In genomic region chr1:157289001-157289400, GRCh38 we compare ENCODE assay signal across 29 cellular contexts.
DNase-seq lines count a peak whose midpoint lies in the region; ATAC-seq, FAIRE-seq and TF ChIP-seq lines count a peak whose summit lies in the region.
"Had no signal": no experiment of that assay in that cellular context is flagged by ENCODE, and none has a peak within 500 bp of the region (broad histone marks: within the 10 kb centered on the region; RNA-seq: fewer than 3 reads in every experiment).

No MANE protein-coding gene starts in this region.

- no peak overlapping the region for H3K9ac ChIP-seq in mesenchymal stem cell (ENCODE audit: low read length)
- H3K9ac ChIP-seq: parathyroid adenoma, SK-N-SH had no signal

- no peak overlapping the region for H2AFZ ChIP-seq in mesenchymal stem cell (ENCODE audit: low read depth, low read length)
- H2AFZ ChIP-seq: parathyroid adenoma had no signal

- H3K27me3 Mint-ChIP-seq in CD8-positive, alpha-beta T cell (ENCODE audit: low read depth): peaks cover 32% of the 10 kb centered on the region

- FAIRE-seq in RCC 7860 (lab: Jason Lieb, UNC): no peak
- FAIRE-seq: D721Med, GM18507, H54 had no signal

- no peak for ATAC-seq in CD8-positive, alpha-beta T cell
- ATAC-seq: activated naive CD8-positive, alpha-beta T cell treated with anti-CD3 and anti-CD28 coated beads, Interleukin-2, amount 50 U/mL, for 24 hours had no signal

- no peak overlapping the region for H2BK120ac ChIP-seq in mesenchymal stem cell (ENCODE audit: low read depth, low read length)

- H2BK5ac ChIP-seq in mesenchymal stem cell (ENCODE audit: low read depth, low read length, poor library complexity, severe bottlenecking): no peak overlapping the region

- H3K9me3 Mint-ChIP-seq in CD8-positive, alpha-beta T cell: no peaks in the 10 kb centered on the region
- H3K9me3 Mint-ChIP-seq: activated naive CD8-positive, alpha-beta T cell treated with anti-CD3 and anti-CD28 coated beads, Interleukin-2, amount 50 U/mL, for 24 hours; activated T-cell treated with anti-CD3 and anti-CD28 coated beads, Interleukin-2, amount 50 U/mL, for 24 hours; CD4-positive, alpha-beta T cell had no signal

- no peak for TF ChIP-seq CTCF in coronary artery (IDR thresholded peaks at IDR 0.05)
- TF ChIP-seq CTCF in CD8-positive, alpha-beta T cell (IDR thresholded peaks at IDR 0.05): no peak

- H3K27ac ChIP-seq in coronary artery: no peak overlapping the region
- no peak overlapping the region for H3K27ac ChIP-seq in mesenchymal stem cell (ENCODE audit: low read length, poor library complexity, severe bottlenecking)
- H3K27ac ChIP-seq in CD8-positive, alpha-beta T cell (ENCODE audit: low read depth, low read length): no peak overlapping the region
- H3K27ac ChIP-seq: parathyroid adenoma, skin epidermis, VCaP had no signal

- H3K4me3 ChIP-seq in coronary artery (no peak overlapping the region), mesenchymal stem cell (ENCODE audit: insufficient read depth in 1 of 2, low read depth in 1 of 2, low read length in 2 of 2) (no peak overlapping the region)
- no peak overlapping the region for H3K4me3 ChIP-seq in CD8-positive, alpha-beta T cell (ENCODE audit: low read depth, low read length)
- H3K4me3 ChIP-seq: skin epidermis had no signal

- H3K79me1 ChIP-seq in mesenchymal stem cell (replicated peaks; ENCODE audit: low read length, poor library complexity, severe bottlenecking): no peaks in the 10 kb centered on the region

- no peak overlapping the region for H2BK12ac ChIP-seq in mesenchymal stem cell (ENCODE audit: low read length in 2 of 2)

- H3K27me3 ChIP-seq in mesenchymal stem cell (ENCODE audit: control insufficient read depth in 1 of 2, insufficient read depth in 1 of 2, low read length in 2 of 2): peaks cover 8 to 51% of the 10 kb centered on the region in 2 experiments
- H3K27me3 ChIP-seq in CD8-positive, alpha-beta T cell (ENCODE audit: insufficient read depth, low read length): no peaks in the 10 kb centered on the region

- H3K4me1 ChIP-seq in mesenchymal stem cell (ENCODE audit: control insufficient read depth, insufficient read depth, low read depth, low read length): no peaks in the 10 kb centered on the region
- H3K4me1 ChIP-seq in CD8-positive, alpha-beta T cell (ENCODE audit: insufficient read depth, low read length): no peaks in the 10 kb centered on the region
- H3K4me1 ChIP-seq: parathyroid adenoma had no signal

- POLR2A ChIA-PET in CD8-positive, alpha-beta T cell (lab: Charles Lee): no interaction called here

- no peak overlapping the region for H2AK5ac ChIP-seq in mesenchymal stem cell (ENCODE audit: low read length, severe bottlenecking)

- H3K36me3 Mint-ChIP-seq in CD8-positive, alpha-beta T cell: no peaks in the 10 kb centered on the region

- H3K36me3 ChIP-seq in mesenchymal stem cell (ENCODE audit: control insufficient read depth in 1 of 2, insufficient read depth in 2 of 2, low read depth in 1 of 2, low read length in 2 of 2): no peaks in the 10 kb centered on the region
- H3K36me3 ChIP-seq in CD8-positive, alpha-beta T cell (ENCODE audit: insufficient read depth, low read length): no peaks in the 10 kb centered on the region

- H3K4me3 Mint-ChIP-seq in CD8-positive, alpha-beta T cell: no peak overlapping the region
- H3K4me3 Mint-ChIP-seq: activated naive CD8-positive, alpha-beta T cell treated with anti-CD3 and anti-CD28 coated beads, Interleukin-2, amount 50 U/mL, for 24 hours; activated T-cell treated with anti-CD3 and anti-CD28 coated beads, Interleukin-2, amount 50 U/mL, for 24 hours; CD4-positive, alpha-beta T cell had no signal

- no peak overlapping the region for H3K27ac Mint-ChIP-seq in CD8-positive, alpha-beta T cell
- H3K27ac Mint-ChIP-seq: activated naive CD8-positive, alpha-beta T cell treated with anti-CD3 and anti-CD28 coated beads, Interleukin-2, amount 50 U/mL, for 24 hours; activated T-cell treated with anti-CD3 and anti-CD28 coated beads, Interleukin-2, amount 50 U/mL, for 24 hours; CD4-positive, alpha-beta T cell had no signal

- intact Hi-C loops in CD8-positive, alpha-beta T cell (cut with DNase I, micrococcal nuclease): no loop called here

- H3K9me3 ChIP-seq in mesenchymal stem cell (ENCODE audit: control insufficient read depth, low read length): no peaks in the 10 kb centered on the region
- no peaks in the 10 kb centered on the region for H3K9me3 ChIP-seq in CD8-positive, alpha-beta T cell (ENCODE audit: low read length)
- H3K9me3 ChIP-seq: SK-N-SH had no signal

- H3K18ac ChIP-seq in mesenchymal stem cell (ENCODE audit: low read depth in 1 of 2, low read length in 2 of 2): no peak overlapping the region

- DNase-seq in activated CD8-positive, alpha-beta memory T cell treated with anti-CD3 and anti-CD28 coated beads for 24 hours: peak; percentile 3
- DNase-seq in activated CD8-positive, alpha-beta memory T cell treated with anti-CD3 and anti-CD28 coated beads, Interleukin-2, amount 50 U/mL, for 48 hours: no peak
- DNase-seq in SKM-1 treated with dmso at 0.1 percent for 144 hours (lab: John Stamatoyannopoulos, UW; ENCODE audit: unreplicated experiment) (peak; percentile 78), coronary artery (ENCODE audit: low spot score) (peak; percentile 5), mesenchymal stem cell (no peak), anterior cingulate cortex (lab: John Stamatoyannopoulos, UW) (no peak), RCC 7860 (ENCODE audit: low spot score) (no peak)
- no peak for DNase-seq in CD8-positive, alpha-beta T cell
- DNase-seq: 8988T; activated CD4-positive, alpha-beta T cell treated with anti-CD3 and anti-CD28 coated beads for 48 hours; activated gamma-delta T cell treated with Interleukin-2 at 50 U/mL for 16 hours; activated naive CD8-positive, alpha-beta T cell treated with anti-CD3 and anti-CD28 coated beads, Interleukin-2, amount 50 U/mL, for 24 hours; activated T-cell treated with anti-CD3 and anti-CD28 coated beads, Interleukin-2, amount 50 U/mL, for 24 hours; CD4-positive, alpha-beta T cell; central memory CD4-positive, alpha-beta T cell; glutamatergic neuron; NCI-H1417; NCI-H2029; NCI-H524 treated with DMSO at 0.1 percent for 48 hours; retina; SK-N-SH; stimulated activated naive CD4-positive, alpha-beta T cell treated with Interleukin-2 at 50 U/mL for 16 hours; T-helper 2 cell had no signal

- H2BK15ac ChIP-seq in mesenchymal stem cell (ENCODE audit: low read depth, poor library complexity, severe bottlenecking): no peak overlapping the region

- H3K4me1 Mint-ChIP-seq in CD8-positive, alpha-beta T cell (ENCODE audit: low read depth): no peaks in the 10 kb centered on the region
- H3K4me1 Mint-ChIP-seq: activated naive CD8-positive, alpha-beta T cell treated with anti-CD3 and anti-CD28 coated beads, Interleukin-2, amount 50 U/mL, for 24 hours had no signal

- CTCF ChIA-PET in CD8-positive, alpha-beta T cell (lab: Charles Lee): no interaction called here

- no peak overlapping the region for H3K23ac ChIP-seq in mesenchymal stem cell (ENCODE audit: low read length in 2 of 2)

- no peak overlapping the region for H3K4me2 ChIP-seq in mesenchymal stem cell (ENCODE audit: low read length, poor library complexity, severe bottlenecking)
- H3K4me2 ChIP-seq: SK-N-SH had no signal

- no peak overlapping the region for H3K14ac ChIP-seq in mesenchymal stem cell (ENCODE audit: low read length in 2 of 2)

- H3K4ac ChIP-seq in mesenchymal stem cell (ENCODE audit: low read depth in 1 of 2, low read length in 2 of 2): no peak overlapping the region

- H4K8ac ChIP-seq in mesenchymal stem cell (ENCODE audit: low read length): no peak overlapping the region

- H4K91ac ChIP-seq in mesenchymal stem cell (ENCODE audit: low read length): no peak overlapping the region

Comparison
In these comparisons a context has a peak if more than half of its experiments do, and no peak if none do; other contexts are left out.
1. DNase-seq: peak in activated CD8-positive, alpha-beta memory T cell treated with anti-CD3 and anti-CD28 coated beads for 24 hours (single experiment), SKM-1 treated with dmso at 0.1 percent for 144 hours (single experiment) and coronary artery (single experiment); none in activated CD8-positive, alpha-beta memory T cell treated with anti-CD3 and anti-CD28 coated beads, Interleukin-2, amount 50 U/mL, for 48 hours (single experiment), mesenchymal stem cell (single experiment), anterior cingulate cortex (0 of 58), RCC 7860 (single experiment) and CD8-positive, alpha-beta T cell (0 of 7).